Comparison of ENCODE assay signal across 14 cellular contexts in genomic region chr7:82109288-82109687, GRCh38.
DNase-seq lines count a peak whose midpoint lies in the region; ATAC-seq, FAIRE-seq and TF ChIP-seq lines count a peak whose summit lies in the region.
"Had no signal": no experiment of that assay in that cellular context is flagged by ENCODE, and none has a peak within 500 bp of the region (broad histone marks: within the 10 kb centered on the region; RNA-seq: fewer than 3 reads in every experiment).

No MANE protein-coding gene starts in this region.

- H3K9me3 Mint-ChIP-seq in effector memory CD8-positive, alpha-beta T cell = peaks cover 0 to 2% of the 10 kb centered on the region in 2 donors

- H3K36me3 Mint-ChIP-seq in effector memory CD8-positive, alpha-beta T cell (ENCODE audit: insufficient read depth) = no peaks in the 10 kb centered on the region

- H3K4me3 Mint-ChIP-seq in effector memory CD8-positive, alpha-beta T cell = no peak overlapping the region
- H3K4me3 Mint-ChIP-seq: activated CD4-positive, alpha-beta memory T cell treated with anti-CD3 and anti-CD28 coated beads, Interleukin-2, amount 10 ng/mL, durations not matched to agents 7 days and 5 days had no signal

- H3K4me1 Mint-ChIP-seq in effector memory CD8-positive, alpha-beta T cell (ENCODE audit: low read depth in 2 of 2) = no peaks in the 10 kb centered on the region
- H3K4me1 Mint-ChIP-seq: activated CD4-positive, alpha-beta memory T cell treated with anti-CD3 and anti-CD28 coated beads, Interleukin-2, amount 10 ng/mL, durations not matched to agents 7 days and 5 days had no signal

- no peak for FAIRE-seq in bronchial epithelial cell (lab: Jason Lieb, UNC)

- DNase-seq in Daoy (ENCODE audit: low read depth) (peak; percentile 19), LHCN-M2 (ENCODE audit: low read depth) (peak; percentile 74), bronchial epithelial cell (ENCODE audit: low read depth) (peak; percentile 67), lung microvascular endothelial cell (ENCODE audit: low read depth in 2 of 2) (peak; percentile 93 to 95), T1000 (lab: John Stamatoyannopoulos, UW) (no peak), SKM-1 (lab: John Stamatoyannopoulos, UW; ENCODE audit: unreplicated experiment) (no peak), retina (no peak)
- no peak for DNase-seq in effector memory CD8-positive, alpha-beta T cell
- DNase-seq: activated CD4-positive, alpha-beta memory T cell treated with anti-CD3 and anti-CD28 coated beads, Interleukin-2, amount 10 ng/mL, durations not matched to agents 7 days and 5 days; KBM-7; NCI-H2029 treated with DMSO at 0.1 percent for 48 hours; stimulated activated naive CD4-positive, alpha-beta T cell; T-helper 2 cell had no signal

- no peaks in the 10 kb centered on the region for H3K27me3 Mint-ChIP-seq in effector memory CD8-positive, alpha-beta T cell
- H3K27me3 Mint-ChIP-seq: activated CD4-positive, alpha-beta memory T cell treated with anti-CD3 and anti-CD28 coated beads, Interleukin-2, amount 10 ng/mL, durations not matched to agents 7 days and 5 days had no signal

- H3K27ac Mint-ChIP-seq in effector memory CD8-positive, alpha-beta T cell = no peak overlapping the region
- H3K27ac Mint-ChIP-seq: activated CD4-positive, alpha-beta memory T cell treated with anti-CD3 and anti-CD28 coated beads, Interleukin-2, amount 10 ng/mL, durations not matched to agents 7 days and 5 days had no signal

- no peak overlapping the region for H3K4me3 ChIP-seq in bronchial epithelial cell (ENCODE audit: low read depth, low read length)
- H3K4me3 ChIP-seq: lung had no signal

- no peaks in the 10 kb centered on the region for H3K27me3 ChIP-seq in bronchial epithelial cell (ENCODE audit: control insufficient read depth, insufficient read depth, low read length)

- no peak for ATAC-seq in effector memory CD8-positive, alpha-beta T cell (replicated peaks)

- no peak for TF ChIP-seq CTCF in bronchial epithelial cell (IDR thresholded peaks at IDR 0.05; ENCODE audit: insufficient read depth, low read length, severe bottlenecking)

- H3K36me3 ChIP-seq in bronchial epithelial cell (ENCODE audit: control insufficient read depth, insufficient read depth, low read length) = no peaks in the 10 kb centered on the region

Comparison
In these comparisons a context has a peak if more than half of its experiments do, and no peak if none do; other contexts are left out.
1. DNase-seq: peak in Daoy (single experiment), LHCN-M2 (single experiment), bronchial epithelial cell (single experiment) and lung microvascular endothelial cell (2 of 2); none in effector memory CD8-positive, alpha-beta T cell (0 of 3), T1000 (single experiment), SKM-1 (single experiment) and retina (single experiment).